Comparison of ENCODE assay signal across 19 cellular contexts in the genomic region with DNA sequence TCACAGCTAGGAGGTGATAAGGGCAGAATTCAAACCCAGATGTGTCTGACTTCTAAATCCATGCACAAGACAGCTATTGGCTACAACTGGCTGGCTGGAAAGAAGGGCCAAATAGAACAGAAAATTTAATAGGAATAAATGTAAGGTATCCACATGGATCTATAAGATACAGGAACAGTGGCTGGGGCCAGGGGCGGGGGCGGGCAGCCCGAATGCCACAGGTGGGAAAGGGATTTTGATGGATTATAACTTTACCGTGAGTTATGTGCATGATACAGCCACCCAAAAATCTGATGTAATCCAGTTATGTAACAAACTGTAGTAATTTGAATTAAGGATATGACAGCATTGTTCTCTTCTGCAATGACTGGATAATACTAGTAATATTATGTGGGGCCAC.
"Had no signal": no experiment of that assay in that cellular context is flagged by ENCODE, and none has a peak within 500 bp of the region (broad histone marks: within the 10 kb centered on the region; RNA-seq: fewer than 3 reads in every experiment).

No MANE protein-coding gene starts in this region.

- DNase-seq: hippocampal formation; hypothalamus; immature natural killer cell; islet precursor cell; kidney; kidney glomerular epithelial cell; left cardiac atrium; left colon; left lung; left ventricle myocardium inferior; left ventricle myocardium superior; lower lobe of right lung; mammary epithelial cell; mesenchymal stem cell; mesendoderm; midbrain; mucosa of descending colon; naive B cell; naive thymus-derived CD4-positive, alpha-beta T cell had no signal
